Comparison of ENCODE assay signal across 13 cellular contexts in the genomic region with DNA sequence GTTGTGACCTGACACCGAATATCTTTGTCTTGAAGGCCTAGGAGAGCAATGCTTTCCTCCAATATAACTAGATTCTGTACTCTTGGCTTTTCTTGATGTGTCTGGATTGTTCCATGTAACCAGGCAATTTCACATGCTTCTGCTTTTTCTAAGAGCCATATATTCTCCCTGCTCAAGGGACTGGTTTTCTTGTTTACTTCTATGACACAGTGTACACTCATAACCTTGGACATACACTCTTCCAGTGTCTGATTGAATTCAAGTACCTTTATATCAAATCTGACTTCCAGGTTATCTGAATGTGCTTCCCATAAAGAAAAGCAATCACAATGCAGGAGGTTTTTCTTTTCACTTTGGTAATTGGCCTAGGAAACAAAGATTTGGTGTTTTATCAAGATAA.
"Had no signal": no experiment of that assay in that cellular context is flagged by ENCODE, and none has a peak within 500 bp of the region (broad histone marks: within the 10 kb centered on the region; RNA-seq: fewer than 3 reads in every experiment).

No MANE protein-coding gene starts in this region.

- H3K36me3 Mint-ChIP-seq: mesothelial cell of epicardium; stimulated activated effector memory CD8-positive, alpha-beta T cell treated with anti-CD3 and anti-CD28 coated beads, Interleukin-12 subunit alpha, Interleukin-12 subunit beta, amount 100 ng/mL, for 72 hours had no signal

- H3K4me3 ChIP-seq: hepatocyte, tibial nerve had no signal

- H3K4me3 Mint-ChIP-seq: activated CD4-positive, alpha-beta T cell treated with anti-CD3 and anti-CD28 coated beads for 36 hours; activated CD8-positive, alpha-beta T cell treated with anti-CD3 and anti-CD28 coated beads, Interleukin-2, amount 10 ng/mL, durations not matched to agents 7 days and 5 days; activated naive CD8-positive, alpha-beta T cell treated with anti-CD3 and anti-CD28 coated beads, Interleukin-2, amount 50 U/mL, for 24 hours; mesothelial cell of epicardium; stimulated activated effector memory CD8-positive, alpha-beta T cell treated with anti-CD3 and anti-CD28 coated beads, Interleukin-12 subunit alpha, Interleukin-12 subunit beta, amount 100 ng/mL, for 72 hours had no signal

- H3K36me3 ChIP-seq: tibial nerve had no signal

- ATAC-seq: activated CD4-positive, alpha-beta T cell treated with anti-CD3 and anti-CD28 coated beads for 36 hours; activated CD8-positive, alpha-beta T cell treated with anti-CD3 and anti-CD28 coated beads, Interleukin-2, amount 10 ng/mL, durations not matched to agents 7 days and 5 days; activated naive CD8-positive, alpha-beta T cell treated with anti-CD3 and anti-CD28 coated beads, Interleukin-2, amount 50 U/mL, for 24 hours; stimulated activated effector memory CD8-positive, alpha-beta T cell treated with anti-CD3 and anti-CD28 coated beads, Interleukin-12 subunit alpha, Interleukin-12 subunit beta, amount 100 ng/mL, for 72 hours had no signal

- H2AFZ ChIP-seq: hepatocyte had no signal

- H3K9me3 Mint-ChIP-seq: activated naive CD8-positive, alpha-beta T cell treated with anti-CD3 and anti-CD28 coated beads, Interleukin-2, amount 50 U/mL, for 24 hours; mesothelial cell of epicardium; stimulated activated effector memory CD8-positive, alpha-beta T cell treated with anti-CD3 and anti-CD28 coated beads, Interleukin-12 subunit alpha, Interleukin-12 subunit beta, amount 100 ng/mL, for 72 hours had no signal

- DNase-seq: activated CD4-positive, alpha-beta T cell treated with anti-CD3 and anti-CD28 coated beads for 36 hours; activated CD8-positive, alpha-beta memory T cell treated with anti-CD3 and anti-CD28 coated beads, Interleukin-2, amount 50 U/mL, for 48 hours; activated CD8-positive, alpha-beta T cell treated with anti-CD3 and anti-CD28 coated beads, Interleukin-2, amount 10 ng/mL, durations not matched to agents 7 days and 5 days; activated naive CD4-positive, alpha-beta T cell; activated naive CD8-positive, alpha-beta T cell treated with anti-CD3 and anti-CD28 coated beads, Interleukin-2, amount 50 U/mL, for 24 hours; caudate nucleus; cortex of kidney; effector CD8-positive, alpha-beta T cell; T1000 had no signal

- H3K79me2 ChIP-seq: hepatocyte had no signal

- H3K27me3 Mint-ChIP-seq: activated CD4-positive, alpha-beta T cell treated with anti-CD3 and anti-CD28 coated beads for 36 hours; activated naive CD8-positive, alpha-beta T cell treated with anti-CD3 and anti-CD28 coated beads, Interleukin-2, amount 50 U/mL, for 24 hours had no signal

- H3K9me3 ChIP-seq: tibial nerve had no signal

- H3K4me1 Mint-ChIP-seq: activated CD4-positive, alpha-beta T cell treated with anti-CD3 and anti-CD28 coated beads for 36 hours; activated naive CD8-positive, alpha-beta T cell treated with anti-CD3 and anti-CD28 coated beads, Interleukin-2, amount 50 U/mL, for 24 hours; mesothelial cell of epicardium; stimulated activated effector memory CD8-positive, alpha-beta T cell treated with anti-CD3 and anti-CD28 coated beads, Interleukin-12 subunit alpha, Interleukin-12 subunit beta, amount 100 ng/mL, for 72 hours had no signal

- H3K4me1 ChIP-seq: tibial nerve had no signal

- H3K27ac Mint-ChIP-seq: activated CD4-positive, alpha-beta T cell treated with anti-CD3 and anti-CD28 coated beads for 36 hours; activated CD8-positive, alpha-beta T cell treated with anti-CD3 and anti-CD28 coated beads, Interleukin-2, amount 10 ng/mL, durations not matched to agents 7 days and 5 days; activated naive CD8-positive, alpha-beta T cell treated with anti-CD3 and anti-CD28 coated beads, Interleukin-2, amount 50 U/mL, for 24 hours; mesothelial cell of epicardium; stimulated activated effector memory CD8-positive, alpha-beta T cell treated with anti-CD3 and anti-CD28 coated beads, Interleukin-12 subunit alpha, Interleukin-12 subunit beta, amount 100 ng/mL, for 72 hours had no signal

- H3K4me2 ChIP-seq: hepatocyte had no signal

- H3K27me3 ChIP-seq: hepatocyte, tibial nerve had no signal
